1 cellular context compared by ENCODE assay signal in the genomic region with DNA sequence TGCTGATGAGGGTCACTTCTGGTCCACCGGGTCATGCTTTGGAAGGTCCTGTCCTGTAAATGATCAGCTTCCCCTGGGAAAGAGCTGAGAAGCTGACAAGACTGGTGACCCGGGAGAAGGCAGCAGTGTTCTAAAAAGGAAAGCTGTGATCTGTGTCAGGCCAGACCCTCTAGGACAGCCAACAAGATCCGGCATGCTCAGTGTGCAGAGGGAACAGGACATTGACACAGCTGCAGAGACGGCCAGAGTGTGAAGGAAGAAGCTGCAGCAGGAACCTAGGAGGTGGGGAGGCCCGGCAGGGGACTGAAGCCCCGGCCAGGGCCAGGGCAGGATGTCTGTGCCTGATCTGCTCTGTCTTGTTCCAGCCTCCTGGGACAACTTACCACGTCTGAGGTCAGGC.
TF ChIP-seq lines count a peak whose summit lies in the region.

No MANE protein-coding gene starts in this region.

TF ChIP-seq in H1, 55 proteins besides CTCF, POLR2A, EP300 and RAD21:
- TF ChIP-seq, protein P1, sequence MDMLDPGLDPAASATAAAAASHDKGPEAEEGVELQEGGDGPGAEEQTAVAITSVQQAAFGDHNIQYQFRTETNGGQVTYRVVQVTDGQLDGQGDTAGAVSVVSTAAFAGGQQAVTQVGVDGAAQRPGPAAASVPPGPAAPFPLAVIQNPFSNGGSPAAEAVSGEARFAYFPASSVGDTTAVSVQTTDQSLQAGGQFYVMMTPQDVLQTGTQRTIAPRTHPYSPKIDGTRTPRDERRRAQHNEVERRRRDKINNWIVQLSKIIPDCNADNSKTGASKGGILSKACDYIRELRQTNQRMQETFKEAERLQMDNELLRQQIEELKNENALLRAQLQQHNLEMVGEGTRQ (IDR thresholded peaks at IDR 0.05; ENCODE audit: low read length) = no peak
- no peak for TF ChIP-seq SIX5 (IDR thresholded peaks at IDR 0.05; ENCODE audit: low read depth, low read length)
- no peak for TF ChIP-seq CTBP2 (IDR thresholded peaks at IDR 0.05; ENCODE audit: borderline replicate concordance, insufficient read depth, insufficient read length, low read length)
- no peak for TF ChIP-seq SAP30 (IDR thresholded peaks at IDR 0.05; ENCODE audit: insufficient read depth, insufficient replicate concordance, low read length)
- no peak for TF ChIP-seq SP2 (IDR thresholded peaks at IDR 0.05; ENCODE audit: low read length)
- no peak for TF ChIP-seq KDM4A (IDR thresholded peaks at IDR 0.05; ENCODE audit: low read depth, low read length, severe bottlenecking)
- no peak for TF ChIP-seq RFX5 (IDR thresholded peaks at IDR 0.05; ENCODE audit: borderline replicate concordance, low read depth, low read length)
- TF ChIP-seq, protein P2, sequence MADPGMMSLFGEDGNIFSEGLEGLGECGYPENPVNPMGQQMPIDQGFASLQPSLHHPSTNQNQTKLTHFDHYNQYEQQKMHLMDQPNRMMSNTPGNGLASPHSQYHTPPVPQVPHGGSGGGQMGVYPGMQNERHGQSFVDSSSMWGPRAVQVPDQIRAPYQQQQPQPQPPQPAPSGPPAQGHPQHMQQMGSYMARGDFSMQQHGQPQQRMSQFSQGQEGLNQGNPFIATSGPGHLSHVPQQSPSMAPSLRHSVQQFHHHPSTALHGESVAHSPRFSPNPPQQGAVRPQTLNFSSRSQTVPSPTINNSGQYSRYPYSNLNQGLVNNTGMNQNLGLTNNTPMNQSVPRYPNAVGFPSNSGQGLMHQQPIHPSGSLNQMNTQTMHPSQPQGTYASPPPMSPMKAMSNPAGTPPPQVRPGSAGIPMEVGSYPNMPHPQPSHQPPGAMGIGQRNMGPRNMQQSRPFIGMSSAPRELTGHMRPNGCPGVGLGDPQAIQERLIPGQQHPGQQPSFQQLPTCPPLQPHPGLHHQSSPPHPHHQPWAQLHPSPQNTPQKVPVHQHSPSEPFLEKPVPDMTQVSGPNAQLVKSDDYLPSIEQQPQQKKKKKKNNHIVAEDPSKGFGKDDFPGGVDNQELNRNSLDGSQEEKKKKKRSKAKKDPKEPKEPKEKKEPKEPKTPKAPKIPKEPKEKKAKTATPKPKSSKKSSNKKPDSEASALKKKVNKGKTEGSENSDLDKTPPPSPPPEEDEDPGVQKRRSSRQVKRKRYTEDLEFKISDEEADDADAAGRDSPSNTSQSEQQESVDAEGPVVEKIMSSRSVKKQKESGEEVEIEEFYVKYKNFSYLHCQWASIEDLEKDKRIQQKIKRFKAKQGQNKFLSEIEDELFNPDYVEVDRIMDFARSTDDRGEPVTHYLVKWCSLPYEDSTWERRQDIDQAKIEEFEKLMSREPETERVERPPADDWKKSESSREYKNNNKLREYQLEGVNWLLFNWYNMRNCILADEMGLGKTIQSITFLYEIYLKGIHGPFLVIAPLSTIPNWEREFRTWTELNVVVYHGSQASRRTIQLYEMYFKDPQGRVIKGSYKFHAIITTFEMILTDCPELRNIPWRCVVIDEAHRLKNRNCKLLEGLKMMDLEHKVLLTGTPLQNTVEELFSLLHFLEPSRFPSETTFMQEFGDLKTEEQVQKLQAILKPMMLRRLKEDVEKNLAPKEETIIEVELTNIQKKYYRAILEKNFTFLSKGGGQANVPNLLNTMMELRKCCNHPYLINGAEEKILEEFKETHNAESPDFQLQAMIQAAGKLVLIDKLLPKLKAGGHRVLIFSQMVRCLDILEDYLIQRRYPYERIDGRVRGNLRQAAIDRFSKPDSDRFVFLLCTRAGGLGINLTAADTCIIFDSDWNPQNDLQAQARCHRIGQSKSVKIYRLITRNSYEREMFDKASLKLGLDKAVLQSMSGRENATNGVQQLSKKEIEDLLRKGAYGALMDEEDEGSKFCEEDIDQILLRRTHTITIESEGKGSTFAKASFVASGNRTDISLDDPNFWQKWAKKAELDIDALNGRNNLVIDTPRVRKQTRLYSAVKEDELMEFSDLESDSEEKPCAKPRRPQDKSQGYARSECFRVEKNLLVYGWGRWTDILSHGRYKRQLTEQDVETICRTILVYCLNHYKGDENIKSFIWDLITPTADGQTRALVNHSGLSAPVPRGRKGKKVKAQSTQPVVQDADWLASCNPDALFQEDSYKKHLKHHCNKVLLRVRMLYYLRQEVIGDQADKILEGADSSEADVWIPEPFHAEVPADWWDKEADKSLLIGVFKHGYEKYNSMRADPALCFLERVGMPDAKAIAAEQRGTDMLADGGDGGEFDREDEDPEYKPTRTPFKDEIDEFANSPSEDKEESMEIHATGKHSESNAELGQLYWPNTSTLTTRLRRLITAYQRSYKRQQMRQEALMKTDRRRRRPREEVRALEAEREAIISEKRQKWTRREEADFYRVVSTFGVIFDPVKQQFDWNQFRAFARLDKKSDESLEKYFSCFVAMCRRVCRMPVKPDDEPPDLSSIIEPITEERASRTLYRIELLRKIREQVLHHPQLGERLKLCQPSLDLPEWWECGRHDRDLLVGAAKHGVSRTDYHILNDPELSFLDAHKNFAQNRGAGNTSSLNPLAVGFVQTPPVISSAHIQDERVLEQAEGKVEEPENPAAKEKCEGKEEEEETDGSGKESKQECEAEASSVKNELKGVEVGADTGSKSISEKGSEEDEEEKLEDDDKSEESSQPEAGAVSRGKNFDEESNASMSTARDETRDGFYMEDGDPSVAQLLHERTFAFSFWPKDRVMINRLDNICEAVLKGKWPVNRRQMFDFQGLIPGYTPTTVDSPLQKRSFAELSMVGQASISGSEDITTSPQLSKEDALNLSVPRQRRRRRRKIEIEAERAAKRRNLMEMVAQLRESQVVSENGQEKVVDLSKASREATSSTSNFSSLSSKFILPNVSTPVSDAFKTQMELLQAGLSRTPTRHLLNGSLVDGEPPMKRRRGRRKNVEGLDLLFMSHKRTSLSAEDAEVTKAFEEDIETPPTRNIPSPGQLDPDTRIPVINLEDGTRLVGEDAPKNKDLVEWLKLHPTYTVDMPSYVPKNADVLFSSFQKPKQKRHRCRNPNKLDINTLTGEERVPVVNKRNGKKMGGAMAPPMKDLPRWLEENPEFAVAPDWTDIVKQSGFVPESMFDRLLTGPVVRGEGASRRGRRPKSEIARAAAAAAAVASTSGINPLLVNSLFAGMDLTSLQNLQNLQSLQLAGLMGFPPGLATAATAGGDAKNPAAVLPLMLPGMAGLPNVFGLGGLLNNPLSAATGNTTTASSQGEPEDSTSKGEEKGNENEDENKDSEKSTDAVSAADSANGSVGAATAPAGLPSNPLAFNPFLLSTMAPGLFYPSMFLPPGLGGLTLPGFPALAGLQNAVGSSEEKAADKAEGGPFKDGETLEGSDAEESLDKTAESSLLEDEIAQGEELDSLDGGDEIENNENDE (IDR thresholded peaks at IDR 0.05; ENCODE audit: insufficient replicate concordance, low read length) = no peak
- TF ChIP-seq, protein P3, sequence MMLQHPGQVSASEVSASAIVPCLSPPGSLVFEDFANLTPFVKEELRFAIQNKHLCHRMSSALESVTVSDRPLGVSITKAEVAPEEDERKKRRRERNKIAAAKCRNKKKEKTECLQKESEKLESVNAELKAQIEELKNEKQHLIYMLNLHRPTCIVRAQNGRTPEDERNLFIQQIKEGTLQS (IDR thresholded peaks at IDR 0.05; ENCODE audit: insufficient read depth, low read depth, low read length) = no peak
- TF ChIP-seq BCL11A (IDR thresholded peaks at IDR 0.05; ENCODE audit: low read depth in 2 of 2, low read length in 2 of 2) = no peak
- no peak for TF ChIP-seq RBBP5 (IDR thresholded peaks at IDR 0.05; ENCODE audit: borderline replicate concordance, low read depth, low read length)
- TF ChIP-seq SP4 (IDR thresholded peaks at IDR 0.05; ENCODE audit: low read length) = no peak
- no peak for TF ChIP-seq SRF (IDR thresholded peaks at IDR 0.05; ENCODE audit: low read depth, low read length)
- TF ChIP-seq, protein P4, sequence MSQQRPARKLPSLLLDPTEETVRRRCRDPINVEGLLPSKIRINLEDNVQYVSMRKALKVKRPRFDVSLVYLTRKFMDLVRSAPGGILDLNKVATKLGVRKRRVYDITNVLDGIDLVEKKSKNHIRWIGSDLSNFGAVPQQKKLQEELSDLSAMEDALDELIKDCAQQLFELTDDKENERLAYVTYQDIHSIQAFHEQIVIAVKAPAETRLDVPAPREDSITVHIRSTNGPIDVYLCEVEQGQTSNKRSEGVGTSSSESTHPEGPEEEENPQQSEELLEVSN (IDR thresholded peaks at IDR 0.05) = no peak
- no peak for TF ChIP-seq CEBPB (IDR thresholded peaks at IDR 0.05; ENCODE audit: low read depth, low read length)
- TF ChIP-seq CHD2 (IDR thresholded peaks at IDR 0.05; ENCODE audit: low read length) = no peak
